ENCODE assay signal across 16 cellular contexts in the genomic region with DNA sequence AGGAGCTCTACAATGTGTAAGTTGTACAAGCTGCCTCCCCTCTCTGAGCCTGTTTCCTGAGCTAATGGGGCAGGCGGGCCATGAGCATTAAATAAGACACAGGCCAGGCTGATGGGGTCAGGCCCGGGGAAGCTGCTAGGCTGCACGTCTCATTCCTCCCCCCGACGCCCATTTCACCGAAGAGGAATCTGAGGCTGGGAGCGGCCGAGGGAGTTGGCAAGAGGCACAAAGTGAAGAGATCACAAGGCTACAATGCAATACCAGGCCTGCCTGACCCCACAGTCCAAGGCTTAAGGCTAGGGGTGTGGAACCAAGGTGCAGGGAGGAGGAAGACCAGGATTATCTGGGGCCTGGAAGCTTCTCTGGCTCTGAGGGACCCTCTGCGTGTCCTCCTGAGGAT. TPM values are rescaled to one million over a fixed set of nuclear protein-coding genes. Genes with fewer than 3 reads are reported as not detected.
DNase-seq lines count a peak whose midpoint lies in the region; ATAC-seq and TF ChIP-seq lines count a peak whose summit lies in the region.
"Had no signal": no experiment of that assay in that cellular context is flagged by ENCODE, and none has a peak within 500 bp of the region (broad histone marks: within the 10 kb centered on the region; RNA-seq: fewer than 3 reads in every experiment).

No MANE protein-coding gene starts in this region.

- H3K9ac ChIP-seq in GM23248, result peak overlapping the region; percentile 45

- no peaks in the 10 kb centered on the region for H4K20me1 ChIP-seq in GM23248 (ENCODE audit: insufficient read depth)

- TF ChIP-seq POLR2A in suprapubic skin (IDR thresholded peaks at IDR 0.05), result no peak

- H3K4me1 Mint-ChIP-seq in chondrocyte (ENCODE audit: low read depth), result peaks cover 38% of the 10 kb centered on the region
- peaks cover 15 to 35% of the 10 kb centered on the region in 2 donors for H3K4me1 Mint-ChIP-seq in effector memory CD8-positive, alpha-beta T cell (ENCODE audit: low read depth in 2 of 2)

- no peak overlapping the region for H3K4me2 ChIP-seq in GM23248 (ENCODE audit: unreplicated experiment)

- H3K27ac ChIP-seq in GM23248 (peak overlapping the region; percentile 36), suprapubic skin (peak overlapping the region; percentile 57)
- H3K27ac ChIP-seq: pancreas had no signal

- TF ChIP-seq CTCF in chondrocyte (IDR thresholded peaks at IDR 0.05) (no peak), suprapubic skin (IDR thresholded peaks at IDR 0.05) (no peak)

- in situ Hi-C loops in GM23248 (cut with MboI), result no loop called here

- peaks cover 42% of the 10 kb centered on the region for H3K79me2 ChIP-seq in GM23248 (ENCODE audit: insufficient read depth)

- no peak for TF ChIP-seq EP300 in suprapubic skin (IDR thresholded peaks at IDR 0.05)

- no peaks in the 10 kb centered on the region for H3F3A ChIP-seq in GM23248 (ENCODE audit: insufficient read depth)

- peaks cover 17% of the 10 kb centered on the region for H3K36me3 Mint-ChIP-seq in chondrocyte (ENCODE audit: low read depth)
- H3K36me3 Mint-ChIP-seq in effector memory CD8-positive, alpha-beta T cell (ENCODE audit: insufficient read depth), result peaks cover 31% of the 10 kb centered on the region
- H3K36me3 Mint-ChIP-seq: activated naive CD8-positive, alpha-beta T cell had no signal

- ATAC-seq in left lobe of liver (peak; percentile 31), HG03097 (IDR thresholded peaks at IDR 0.05; ENCODE audit: low FRiP score, unreplicated experiment) (no peak), HG02623 (IDR thresholded peaks at IDR 0.05; ENCODE audit: unreplicated experiment) (no peak)
- ATAC-seq in effector memory CD8-positive, alpha-beta T cell (replicated peaks), result no peak

- H3K27me3 ChIP-seq in GM23248 (replicated peaks; ENCODE audit: insufficient read depth), result no peaks in the 10 kb centered on the region
- H3K27me3 ChIP-seq in suprapubic skin, result no peaks in the 10 kb centered on the region
- H3K27me3 ChIP-seq: pancreas, tibial artery had no signal

- H3K27ac Mint-ChIP-seq in chondrocyte (ENCODE audit: unreplicated experiment), result peak overlapping the region; percentile 25
- H3K27ac Mint-ChIP-seq in effector memory CD8-positive, alpha-beta T cell, result peak overlapping the region in 1 of 2 donors; percentile 26
- H3K27ac Mint-ChIP-seq: activated naive CD8-positive, alpha-beta T cell had no signal

- H3K9me3 Mint-ChIP-seq in chondrocyte (ENCODE audit: low read depth), result no peaks in the 10 kb centered on the region
- H3K9me3 Mint-ChIP-seq in effector memory CD8-positive, alpha-beta T cell, result no peaks in the 10 kb centered on the region
- H3K9me3 Mint-ChIP-seq: IgD-negative memory B cell had no signal

- DNase-seq in GM23248 (peak; percentile 66), chondrocyte (ENCODE audit: low spot score) (no peak), left lobe of liver (ENCODE audit: low spot score) (no peak), suprapubic skin (ENCODE audit: low spot score in 2 of 2) (no peak)
- no peak for DNase-seq in effector memory CD8-positive, alpha-beta T cell
- DNase-seq in stimulated activated CD4-positive, alpha-beta T cell treated with anti-CD3 and anti-CD28 coated beads, Interleukin-15, amount 100 ng/mL, for 24 hours, result no peak
- DNase-seq: activated T-cell treated with anti-CD3 and anti-CD28 coated beads for 4 hours, EL, midbrain, pancreas, T-helper 2 cell had no signal

- H3K4me3 ChIP-seq in GM23248, result no peak overlapping the region
- no peak overlapping the region for H3K4me3 ChIP-seq in suprapubic skin
- H3K4me3 ChIP-seq: pancreas, tibial artery had no signal

- no peaks in the 10 kb centered on the region for H3K36me3 ChIP-seq in GM23248 (ENCODE audit: low read depth)
- H3K36me3 ChIP-seq in suprapubic skin, result peaks cover 38% of the 10 kb centered on the region
- H3K36me3 ChIP-seq: pancreas had no signal

- no peak overlapping the region for H3K4me3 Mint-ChIP-seq in chondrocyte (ENCODE audit: unreplicated experiment)
- H3K4me3 Mint-ChIP-seq in effector memory CD8-positive, alpha-beta T cell, result no peak overlapping the region
- H3K4me3 Mint-ChIP-seq: activated naive CD8-positive, alpha-beta T cell; IgD-negative memory B cell had no signal

- WGBS in GM23248 (ENCODE audit: low coverage in 1 of 2, low lambda C conversion rate in 2 of 2, missing lambda C conversion rate in 2 of 2), 2 experiments, result 36 to 47% methylated on average over 9 of the region's 9 CpGs
- WGBS in suprapubic skin, result 23% methylated on average over 9 of the region's 9 CpGs

- no peaks in the 10 kb centered on the region for H3K27me3 Mint-ChIP-seq in chondrocyte (ENCODE audit: low read depth)
- no peaks in the 10 kb centered on the region for H3K27me3 Mint-ChIP-seq in effector memory CD8-positive, alpha-beta T cell
- H3K27me3 Mint-ChIP-seq: activated naive CD8-positive, alpha-beta T cell had no signal

- no peaks in the 10 kb centered on the region for H3K9me3 ChIP-seq in GM23248 (ENCODE audit: low read depth)
- H3K9me3 ChIP-seq in suprapubic skin, result no peaks in the 10 kb centered on the region
- H3K9me3 ChIP-seq: pancreas, tibial artery had no signal

- no peak overlapping the region for H2AFZ ChIP-seq in GM23248

- H3K9me2 ChIP-seq in GM23248 (ENCODE audit: insufficient read depth), result no peaks in the 10 kb centered on the region

- H3K4me1 ChIP-seq in GM23248 (ENCODE audit: insufficient read depth), result peaks cover 12% of the 10 kb centered on the region
- H3K4me1 ChIP-seq in suprapubic skin, result peaks cover 52% of the 10 kb centered on the region
- H3K4me1 ChIP-seq: pancreas had no signal

RNA-seq across cellular contexts. Expression of a gene that starts 19.4 kb away (rescaled TPM):
- 67.2 and 83.0 TPM in 2 replicates for total RNA-seq in GM23248 (2014; rRNA removed; shearing (Covaris generic))
- polyA plus RNA-seq in GM23248 (2016; fragmentation: Nextera tagmentation; extraction: Ambion mirVana), result 35.7 and 37.4 TPM in 2 replicates
- total RNA-seq in chondrocyte (267 to 284 TPM (median 270 TPM) in 3 replicates), left lobe of liver (29.5 TPM), suprapubic skin (10 to 100 TPM; 19.0 to 51.0 (median 30.8) TPM)

RNA-seq across cellular contexts. Expression of a gene that starts 44.1 kb away (rescaled TPM):
- total RNA-seq in GM23248 (2014; rRNA removed; shearing (Covaris generic)), result not detected in 2 replicates
- not detected in 2 replicates for polyA plus RNA-seq in GM23248 (2016; fragmentation: Nextera tagmentation; extraction: Ambion mirVana)
- total RNA-seq in chondrocyte, result not detected in 3 replicates
- not detected for total RNA-seq in left lobe of liver
- total RNA-seq in suprapubic skin, result not detected
- total RNA-seq: pancreas had no signal
- polyA plus RNA-seq: IgD-negative memory B cell, pancreas had no signal

RNA-seq across cellular contexts. Expression of a gene that starts 58.6 kb away (rescaled TPM):
- not detected in 2 replicates for total RNA-seq in GM23248 (2014; rRNA removed; shearing (Covaris generic))
- not detected in 2 replicates for polyA plus RNA-seq in GM23248 (2016; fragmentation: Nextera tagmentation; extraction: Ambion mirVana)
- total RNA-seq in chondrocyte (not detected in 3 replicates), left lobe of liver (not detected), suprapubic skin (not detected)
- total RNA-seq: pancreas had no signal
- polyA plus RNA-seq: IgD-negative memory B cell had no signal
